In the genomic region with DNA sequence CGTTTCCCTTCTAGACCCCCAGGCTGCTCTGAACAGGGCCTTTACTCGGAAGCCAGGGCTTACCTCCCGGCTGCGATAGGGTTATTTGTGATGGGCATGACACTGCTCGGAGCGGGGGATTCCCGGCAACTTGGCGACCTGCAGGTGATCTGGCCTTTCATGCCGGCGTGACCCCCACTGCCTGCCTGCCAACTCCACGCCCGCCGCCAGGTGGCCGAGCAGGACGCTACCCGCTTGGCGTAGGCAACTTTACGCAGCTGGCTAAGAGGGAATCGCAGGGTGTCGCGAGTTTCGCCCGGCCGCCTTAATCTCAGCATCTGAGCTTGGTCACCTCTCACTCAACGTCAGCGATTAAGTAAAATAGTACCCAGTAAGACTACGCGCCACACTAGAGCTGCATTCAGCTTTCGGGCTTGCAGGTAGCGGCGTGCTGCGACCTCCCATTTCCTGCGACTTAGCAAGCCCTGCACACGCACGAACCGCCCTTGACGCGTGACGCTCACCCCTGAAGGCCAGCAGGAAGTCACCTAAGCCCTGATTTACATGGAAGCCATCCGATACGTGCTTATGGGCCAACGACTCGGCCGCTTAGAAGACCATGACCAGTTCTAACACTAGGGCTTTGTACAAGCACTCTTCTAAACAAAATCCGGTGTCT, we compare ENCODE assay signal across 8 cellular contexts. TPM values are rescaled to one million over a fixed set of nuclear protein-coding genes. Genes with fewer than 3 reads are reported as not detected.
A peak's percentile ranks its signal among the peaks of the same experiment; 100 is the strongest.
DNase-seq lines count a peak whose midpoint lies in the region; ATAC-seq and TF ChIP-seq lines count a peak whose summit lies in the region.

No MANE protein-coding gene starts in this region.

- TF ChIP-seq CTCF in OCI-LY7 (conservative IDR thresholded peaks at IDR 0.05; ENCODE audit: low read length): peak; percentile 80
- peak; percentile 74 to 78 (median 77) for TF ChIP-seq CTCF in nephron (IDR thresholded peaks at IDR 0.05; ENCODE audit: unreplicated experiment in 3 of 3)

- POLR2A ChIA-PET in OCI-LY7 (lab: Charles Lee): interaction anchor here (0.6 to 9.5 kb wide), 15 partner anchors 12 to 599 kb away, joined by 3 to 162 read pairs (median 6); partner anchors contain the start of genes ARHGDIB, C12orf60 and WBP11

- H3K4me1 ChIP-seq in HUES6 (ENCODE audit: control insufficient read depth, insufficient read depth, low read length) (no peaks in the 10 kb centered on the region), OCI-LY7 (ENCODE audit: insufficient read depth, low read length, poor library complexity, severe bottlenecking) (peaks cover 47% of the 10 kb centered on the region)

- H3K27me3 Mint-ChIP-seq in activated T-helper 1 cell treated with anti-CD3 and anti-CD28 coated beads, Interleukin-12 subunit alpha, Interleukin-12 subunit beta, Interleukin-2, Interleukin-4 antibody, amounts not matched to agents 30 ng/mL and 10 ng/mL and 1 ng/mL, durations not matched to agents 14 hours and 24 hours and 36 hours (ENCODE audit: insufficient read depth): no peaks in the 10 kb centered on the region
- no peaks in the 10 kb centered on the region for H3K27me3 Mint-ChIP-seq in nephron (ENCODE audit: low read depth)
- H3K27me3 Mint-ChIP-seq in stimulated activated naive CD8-positive, alpha-beta T cell treated with anti-CD3 and anti-CD28 coated beads, Interleukin-15, Interleukin-2, amounts not matched to agents 100 ng/mL and 50 ng/mL, for 24 hours: no peaks in the 10 kb centered on the region

- CTCF ChIA-PET in OCI-LY7 (lab: Charles Lee; ENCODE audit: unreplicated experiment): interaction anchor here (0.6 to 1.6 kb wide), 2 partner anchors 33 to 105 kb away, joined by 3 to 5 read pairs; partner anchors contain the start of genes C12orf60 and WBP11

- peak overlapping the region; percentile 96 for H3K4me2 ChIP-seq in OCI-LY7 (ENCODE audit: low read length)

- H3K27ac Mint-ChIP-seq in activated T-helper 1 cell treated with anti-CD3 and anti-CD28 coated beads, Interleukin-12 subunit alpha, Interleukin-12 subunit beta, Interleukin-2, Interleukin-4 antibody, amounts not matched to agents 30 ng/mL and 10 ng/mL and 1 ng/mL, durations not matched to agents 14 hours and 24 hours and 36 hours: peak overlapping the region; percentile 97
- peak overlapping the region; percentile 95 to 99 (median 97) for H3K27ac Mint-ChIP-seq in nephron
- peak overlapping the region; percentile 99 for H3K27ac Mint-ChIP-seq in stimulated activated naive CD8-positive, alpha-beta T cell treated with anti-CD3 and anti-CD28 coated beads, Interleukin-15, Interleukin-2, amounts not matched to agents 100 ng/mL and 50 ng/mL, for 24 hours

- intact Hi-C loops in OCI-LY7 (cut with micrococcal nuclease; ENCODE audit: unreplicated experiment): loop anchor here (1.0 to 10.0 kb wide), 11 partner anchors 47 to 1115 kb away; partner anchors contain the start of genes ARHGDIB and STRAP
- intact Hi-C loops in activated T-helper 1 cell treated with anti-CD3 and anti-CD28 coated beads, Interleukin-12 subunit alpha, Interleukin-12 subunit beta, Interleukin-2, Interleukin-4 antibody, amounts not matched to agents 30 ng/mL and 10 ng/mL and 1 ng/mL, durations not matched to agents 14 hours and 24 hours and 36 hours (cut with micrococcal nuclease): loop anchor here (1.0 to 10.0 kb wide), 10 partner anchors 47 to 1112 kb away; partner anchors contain the start of genes ARHGDIB and STRAP

- H3K4me3 Mint-ChIP-seq in activated T-helper 1 cell treated with anti-CD3 and anti-CD28 coated beads, Interleukin-12 subunit alpha, Interleukin-12 subunit beta, Interleukin-2, Interleukin-4 antibody, amounts not matched to agents 30 ng/mL and 10 ng/mL and 1 ng/mL, durations not matched to agents 14 hours and 24 hours and 36 hours: peak overlapping the region; percentile 86
- peak overlapping the region; percentile 96 to 98 (median 96) for H3K4me3 Mint-ChIP-seq in nephron
- peak overlapping the region; percentile 97 for H3K4me3 Mint-ChIP-seq in stimulated activated naive CD8-positive, alpha-beta T cell treated with anti-CD3 and anti-CD28 coated beads, Interleukin-15, Interleukin-2, amounts not matched to agents 100 ng/mL and 50 ng/mL, for 24 hours

- peak overlapping the region; percentile 4; the same call in 1 of the 2 replicates for H2AFZ ChIP-seq in OCI-LY7 (ENCODE audit: low read length)

- peak; percentile 38 for ATAC-seq in GM21447 (IDR thresholded peaks at IDR 0.05; ENCODE audit: unreplicated experiment)

- H3K9me3 Mint-ChIP-seq in activated T-helper 1 cell treated with anti-CD3 and anti-CD28 coated beads, Interleukin-12 subunit alpha, Interleukin-12 subunit beta, Interleukin-2, Interleukin-4 antibody, amounts not matched to agents 30 ng/mL and 10 ng/mL and 1 ng/mL, durations not matched to agents 14 hours and 24 hours and 36 hours: peaks cover 7% of the 10 kb centered on the region
- peaks cover 4% of the 10 kb centered on the region for H3K9me3 Mint-ChIP-seq in nephron
- H3K9me3 Mint-ChIP-seq in stimulated activated naive CD8-positive, alpha-beta T cell treated with anti-CD3 and anti-CD28 coated beads, Interleukin-15, Interleukin-2, amounts not matched to agents 100 ng/mL and 50 ng/mL, for 24 hours: peaks cover 8% of the 10 kb centered on the region

- BruUV-seq in OCI-LY7 (replicated peaks; lab: Mats Ljungman, UMichigan): no TSS peak

- H3K36me3 ChIP-seq in HUES6 (ENCODE audit: control insufficient read depth, insufficient read depth, low read length): peaks cover 10% of the 10 kb centered on the region; the same call in 1 of the 2 replicates
- peaks cover 44% of the 10 kb centered on the region for H3K36me3 ChIP-seq in OCI-LY7 (ENCODE audit: insufficient read depth, low read length)

- H3K9me3 ChIP-seq in HUES6 (ENCODE audit: control insufficient read depth, insufficient read depth, low read depth, low read length): no peaks in the 10 kb centered on the region; the same call in 1 of the 2 replicates
- H3K9me3 ChIP-seq in OCI-LY7 (ENCODE audit: low read length): peaks cover 5% of the 10 kb centered on the region; the same call in 1 of the 2 replicates

- peaks cover 35% of the 10 kb centered on the region for H3K36me3 Mint-ChIP-seq in activated T-helper 1 cell treated with anti-CD3 and anti-CD28 coated beads, Interleukin-12 subunit alpha, Interleukin-12 subunit beta, Interleukin-2, Interleukin-4 antibody, amounts not matched to agents 30 ng/mL and 10 ng/mL and 1 ng/mL, durations not matched to agents 14 hours and 24 hours and 36 hours (ENCODE audit: low read depth)
- H3K36me3 Mint-ChIP-seq in nephron (ENCODE audit: low read depth): peaks cover 34% of the 10 kb centered on the region
- H3K36me3 Mint-ChIP-seq in stimulated activated naive CD8-positive, alpha-beta T cell treated with anti-CD3 and anti-CD28 coated beads, Interleukin-15, Interleukin-2, amounts not matched to agents 100 ng/mL and 50 ng/mL, for 24 hours (ENCODE audit: low read depth): peaks cover 56% of the 10 kb centered on the region

- DNase-seq in DMS153 treated with DMSO at 0.1 percent for 48 hours (lab: John Stamatoyannopoulos, UW; ENCODE audit: unreplicated experiment) (peak; percentile 88), OCI-LY7 (ENCODE audit: low spot score) (peak; percentile 95), fibroblast of peridontal ligament (ENCODE audit: extremely low read depth) (peak; percentile 61)
- peak; percentile 79 for DNase-seq in activated T-helper 1 cell treated with anti-CD3 and anti-CD28 coated beads, Interleukin-12 subunit alpha, Interleukin-12 subunit beta, Interleukin-2, Interleukin-4 antibody, amounts not matched to agents 30 ng/mL and 10 ng/mL and 1 ng/mL, durations not matched to agents 14 hours and 24 hours and 36 hours (ENCODE audit: low spot score)

- H3K79me2 ChIP-seq in OCI-LY7 (ENCODE audit: insufficient read depth, low read depth, low read length): peaks cover 24% of the 10 kb centered on the region; the same call in 1 of the 2 replicates

- H3K4me3 ChIP-seq in HUES6 (ENCODE audit: low read depth, low read length) (peak overlapping the region; percentile 74), OCI-LY7 (ENCODE audit: low read depth, low read length, poor library complexity, severe bottlenecking) (peak overlapping the region; percentile 81)

- H3K4me1 Mint-ChIP-seq in activated T-helper 1 cell treated with anti-CD3 and anti-CD28 coated beads, Interleukin-12 subunit alpha, Interleukin-12 subunit beta, Interleukin-2, Interleukin-4 antibody, amounts not matched to agents 30 ng/mL and 10 ng/mL and 1 ng/mL, durations not matched to agents 14 hours and 24 hours and 36 hours (ENCODE audit: low read depth): peaks cover 60% of the 10 kb centered on the region
- peaks cover 36% of the 10 kb centered on the region for H3K4me1 Mint-ChIP-seq in nephron
- H3K4me1 Mint-ChIP-seq in stimulated activated naive CD8-positive, alpha-beta T cell treated with anti-CD3 and anti-CD28 coated beads, Interleukin-15, Interleukin-2, amounts not matched to agents 100 ng/mL and 50 ng/mL, for 24 hours (ENCODE audit: low read depth): peaks cover 66% of the 10 kb centered on the region

- H3K27me3 ChIP-seq in HUES6 (ENCODE audit: control insufficient read depth, insufficient read depth, low read length): no peaks in the 10 kb centered on the region

- H4K20me1 ChIP-seq in OCI-LY7 (ENCODE audit: insufficient read depth, low read length): no peaks in the 10 kb centered on the region; the same call in 1 of the 2 replicates

- H3K9me2 ChIP-seq in OCI-LY7 (ENCODE audit: insufficient read depth, low read length): no peaks in the 10 kb centered on the region

- H3K27ac ChIP-seq in HUES6 (ENCODE audit: low read depth, low read length): peak overlapping the region; percentile 88
- peak overlapping the region; percentile 95 for H3K27ac ChIP-seq in OCI-LY7 (ENCODE audit: low read depth, low read length, poor library complexity, severe bottlenecking)

- H3K9ac ChIP-seq in HUES6 (ENCODE audit: low read length): peak overlapping the region; percentile 96

RNA-seq across cellular contexts. Expression of gene WBP11, which starts 33.3 kb away (rescaled TPM):
- 16.5 and 22.8 TPM in 2 replicates for total RNA-seq in OCI-LY7 (2014; rRNA removed; shearing (Covaris generic))
- 107 TPM in 2 replicates for total RNA-seq in OCI-LY7 (2022)
- total RNA-seq in activated T-helper 1 cell treated with anti-CD3 and anti-CD28 coated beads, Interleukin-12 subunit alpha, Interleukin-12 subunit beta, Interleukin-2, Interleukin-4 antibody, amounts not matched to agents 30 ng/mL and 10 ng/mL and 1 ng/mL, durations not matched to agents 14 hours and 24 hours and 36 hours: 128 and 142 TPM in 2 replicates

RNA-seq across cellular contexts. Expression of gene C12orf60, which starts 33.5 kb away (rescaled TPM):
- 2.8 and 3.2 TPM in 2 replicates for total RNA-seq in OCI-LY7 (2014; rRNA removed; shearing (Covaris generic))
- total RNA-seq in OCI-LY7 (2022): 3.4 and 3.9 TPM in 2 replicates
- 2.1 and 2.2 TPM in 2 replicates for total RNA-seq in activated T-helper 1 cell treated with anti-CD3 and anti-CD28 coated beads, Interleukin-12 subunit alpha, Interleukin-12 subunit beta, Interleukin-2, Interleukin-4 antibody, amounts not matched to agents 30 ng/mL and 10 ng/mL and 1 ng/mL, durations not matched to agents 14 hours and 24 hours and 36 hours

RNA-seq across cellular contexts. Expression of gene SMCO3, which starts 44.0 kb away (rescaled TPM):
- total RNA-seq in OCI-LY7 (2014; rRNA removed; shearing (Covaris generic)): not detected in 2 replicates
- not detected in 2 replicates for total RNA-seq in OCI-LY7 (2022)
- total RNA-seq in activated T-helper 1 cell treated with anti-CD3 and anti-CD28 coated beads, Interleukin-12 subunit alpha, Interleukin-12 subunit beta, Interleukin-2, Interleukin-4 antibody, amounts not matched to agents 30 ng/mL and 10 ng/mL and 1 ng/mL, durations not matched to agents 14 hours and 24 hours and 36 hours: not detected in 2 replicates

Comparison
In these comparisons a context has a peak if more than half of its experiments do, and no peak if none do; other contexts are left out.
1. Peak in every context shown above with its lines: DNase-seq, ATAC-seq, H3K4me3 ChIP-seq and H3K27ac ChIP-seq.